Comparison of ENCODE assay signal across 8 cellular contexts in the genomic region with DNA sequence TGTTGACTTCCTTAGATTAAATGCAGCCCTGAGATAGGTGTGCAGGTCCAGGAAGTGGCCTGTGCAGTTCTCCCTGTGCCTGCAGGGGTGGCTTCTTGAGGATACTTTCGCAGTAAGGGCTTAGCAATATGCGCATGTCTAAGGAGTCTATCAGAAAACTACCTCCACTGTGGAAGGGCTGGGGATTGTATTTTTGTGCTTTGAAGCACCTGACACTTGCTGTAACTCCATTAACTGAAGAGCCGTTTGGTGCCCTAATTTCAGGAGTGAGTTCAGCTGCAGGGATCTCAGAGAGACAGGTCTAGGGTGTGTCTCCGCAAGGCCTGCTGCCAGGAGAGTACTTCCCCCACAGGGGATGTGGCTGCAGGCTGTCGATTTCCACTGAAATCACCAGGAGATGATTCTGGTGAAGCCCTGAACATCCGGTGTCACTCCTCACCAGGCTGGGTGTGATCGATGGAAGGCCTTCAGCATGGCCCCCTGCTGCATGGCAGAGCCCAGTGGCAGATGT. TPM values are rescaled to one million over a fixed set of nuclear protein-coding genes. Genes with fewer than 3 reads are reported as not detected.
DNase-seq lines count a peak whose midpoint lies in the region; ATAC-seq and TF ChIP-seq lines count a peak whose summit lies in the region.

No MANE protein-coding gene starts in this region.

- H3K27me3 Mint-ChIP-seq in nephron progenitor cell (ENCODE audit: low read depth, poor library complexity) (no peaks in the 10 kb centered on the region), chondrocyte (ENCODE audit: low read depth) (no peaks in the 10 kb centered on the region)

- H3K27ac Mint-ChIP-seq in activated naive CD4-positive, alpha-beta T cell treated with anti-CD3 and anti-CD28 coated beads, Interleukin-2, amount 50 U/mL, for 72 hours = no peak overlapping the region
- H3K27ac Mint-ChIP-seq in nephron progenitor cell (no peak overlapping the region), chondrocyte (ENCODE audit: unreplicated experiment) (no peak overlapping the region)

- peak; percentile 25 to 44 for ATAC-seq in activated naive CD4-positive, alpha-beta T cell treated with anti-CD3 and anti-CD28 coated beads, Interleukin-2, amount 50 U/mL, for 72 hours

- no peaks in the 10 kb centered on the region for H3K9me3 Mint-ChIP-seq in activated naive CD4-positive, alpha-beta T cell treated with anti-CD3 and anti-CD28 coated beads, Interleukin-2, amount 50 U/mL, for 72 hours
- H3K9me3 Mint-ChIP-seq in nephron progenitor cell = no peaks in the 10 kb centered on the region
- no peaks in the 10 kb centered on the region for H3K9me3 Mint-ChIP-seq in chondrocyte (ENCODE audit: low read depth)

- TF ChIP-seq CTCF in nephron progenitor cell (IDR thresholded peaks at IDR 0.05) (no peak), chondrocyte (IDR thresholded peaks at IDR 0.05) (no peak)

- peak; percentile 77 for DNase-seq in stimulated activated CD4-positive, alpha-beta T cell treated with anti-CD3 and anti-CD28 coated beads, Interleukin-15, amount 100 ng/mL, for 24 hours
- DNase-seq in stimulated activated CD4-positive, alpha-beta T cell treated with anti-CD3 and anti-CD28 coated beads, Interleukin-12 subunit alpha, Interleukin-12 subunit beta, amount 100 ng/mL, for 4 hours = no peak
- peak; percentile 70 for DNase-seq in NCI-H345 (lab: John Stamatoyannopoulos, UW)
- no peak for DNase-seq in activated naive CD4-positive, alpha-beta T cell treated with anti-CD3 and anti-CD28 coated beads, Interleukin-2, amount 50 U/mL, for 72 hours (ENCODE audit: low spot score in 2 of 2)
- DNase-seq in NCI-H2081 treated with DMSO at 0.1 percent for 48 hours (lab: John Stamatoyannopoulos, UW) = no peak
- no peak for DNase-seq in nephron progenitor cell
- DNase-seq in SW 1271 (lab: John Stamatoyannopoulos, UW) = no peak
- DNase-seq in chondrocyte (ENCODE audit: low spot score) = no peak

- no peak overlapping the region for H3K4me3 Mint-ChIP-seq in nephron progenitor cell
- H3K4me3 Mint-ChIP-seq in chondrocyte (ENCODE audit: unreplicated experiment) = no peak overlapping the region

- H3K4me1 Mint-ChIP-seq in nephron progenitor cell (peaks cover 8% of the 10 kb centered on the region), chondrocyte (ENCODE audit: low read depth) (peaks cover 12% of the 10 kb centered on the region)

- H3K36me3 Mint-ChIP-seq in activated naive CD4-positive, alpha-beta T cell treated with anti-CD3 and anti-CD28 coated beads, Interleukin-2, amount 50 U/mL, for 72 hours = peaks cover 23 to 70% of the 10 kb centered on the region in 2 donors
- H3K36me3 Mint-ChIP-seq in nephron progenitor cell (ENCODE audit: low read depth) = no peaks in the 10 kb centered on the region
- no peaks in the 10 kb centered on the region for H3K36me3 Mint-ChIP-seq in chondrocyte (ENCODE audit: low read depth)

RNA-seq across cellular contexts. Expression of a gene that starts 35.5 kb away (rescaled TPM):
- 100 to 1,000 TPM; 208 to 327 TPM for total RNA-seq in activated naive CD4-positive, alpha-beta T cell treated with anti-CD3 and anti-CD28 coated beads, Interleukin-2, amount 50 U/mL, for 72 hours
- not detected in 3 replicates for total RNA-seq in chondrocyte

Comparison
In these comparisons a context has a peak if more than half of its experiments do, and no peak if none do; other contexts are left out.
1. DNase-seq: peak in stimulated activated CD4-positive, alpha-beta T cell treated with anti-CD3 and anti-CD28 coated beads, Interleukin-15, amount 100 ng/mL, for 24 hours (single experiment) and NCI-H345 (single experiment); none in stimulated activated CD4-positive, alpha-beta T cell treated with anti-CD3 and anti-CD28 coated beads, Interleukin-12 subunit alpha, Interleukin-12 subunit beta, amount 100 ng/mL, for 4 hours (single experiment), activated naive CD4-positive, alpha-beta T cell treated with anti-CD3 and anti-CD28 coated beads, Interleukin-2, amount 50 U/mL, for 72 hours (0 of 2), NCI-H2081 treated with DMSO at 0.1 percent for 48 hours (single experiment), nephron progenitor cell (single experiment), SW 1271 (0 of 2) and chondrocyte (single experiment).
2. RNA of a gene that starts 35.5 kb away (total RNA-seq): 208 to 327 TPM in activated naive CD4-positive, alpha-beta T cell treated with anti-CD3 and anti-CD28 coated beads, Interleukin-2, amount 50 U/mL, for 72 hours; not detected in chondrocyte; every median in the first group is over 100 times any median in the second.